ENCODE assay signal across 1 cellular context in the genomic region with DNA sequence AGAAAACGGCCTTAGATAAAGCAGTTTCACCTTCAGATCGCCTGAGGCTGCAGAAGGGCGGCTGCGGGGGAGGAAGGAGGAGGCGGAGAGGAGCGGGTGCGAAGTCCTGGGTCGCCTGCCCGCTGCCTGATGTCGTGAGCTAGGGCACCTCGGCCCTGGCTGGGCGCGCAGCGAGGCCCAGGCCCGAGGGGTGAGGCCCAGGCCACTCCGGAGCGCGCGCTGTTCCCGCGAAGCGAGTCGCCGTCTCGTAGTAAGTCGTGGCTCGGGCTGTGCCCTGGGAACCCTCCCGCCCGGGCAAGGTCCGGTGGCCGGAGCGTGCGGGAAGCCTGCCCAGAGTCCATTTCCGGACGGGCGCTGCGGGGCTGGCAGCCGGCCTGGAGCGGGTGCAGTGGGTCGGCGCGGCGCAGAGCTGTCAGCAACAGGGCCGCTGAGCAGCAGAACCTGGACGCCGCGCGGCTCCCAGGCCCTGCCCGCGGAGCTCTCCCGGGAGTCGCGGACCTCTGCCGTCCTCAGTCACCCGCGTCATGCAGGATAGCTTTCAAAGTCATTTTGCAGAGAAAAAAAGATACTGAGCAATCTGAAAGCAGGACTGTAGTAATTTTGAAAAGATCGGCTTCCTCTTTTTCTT.
TF ChIP-seq lines count a peak whose summit lies in the region.

No MANE protein-coding gene starts in this region.

TF ChIP-seq in HepG2, 621 proteins besides CTCF, POLR2A, EP300 and RAD21 (continued from another document and continues in another):
- TF ChIP-seq, protein P1, sequence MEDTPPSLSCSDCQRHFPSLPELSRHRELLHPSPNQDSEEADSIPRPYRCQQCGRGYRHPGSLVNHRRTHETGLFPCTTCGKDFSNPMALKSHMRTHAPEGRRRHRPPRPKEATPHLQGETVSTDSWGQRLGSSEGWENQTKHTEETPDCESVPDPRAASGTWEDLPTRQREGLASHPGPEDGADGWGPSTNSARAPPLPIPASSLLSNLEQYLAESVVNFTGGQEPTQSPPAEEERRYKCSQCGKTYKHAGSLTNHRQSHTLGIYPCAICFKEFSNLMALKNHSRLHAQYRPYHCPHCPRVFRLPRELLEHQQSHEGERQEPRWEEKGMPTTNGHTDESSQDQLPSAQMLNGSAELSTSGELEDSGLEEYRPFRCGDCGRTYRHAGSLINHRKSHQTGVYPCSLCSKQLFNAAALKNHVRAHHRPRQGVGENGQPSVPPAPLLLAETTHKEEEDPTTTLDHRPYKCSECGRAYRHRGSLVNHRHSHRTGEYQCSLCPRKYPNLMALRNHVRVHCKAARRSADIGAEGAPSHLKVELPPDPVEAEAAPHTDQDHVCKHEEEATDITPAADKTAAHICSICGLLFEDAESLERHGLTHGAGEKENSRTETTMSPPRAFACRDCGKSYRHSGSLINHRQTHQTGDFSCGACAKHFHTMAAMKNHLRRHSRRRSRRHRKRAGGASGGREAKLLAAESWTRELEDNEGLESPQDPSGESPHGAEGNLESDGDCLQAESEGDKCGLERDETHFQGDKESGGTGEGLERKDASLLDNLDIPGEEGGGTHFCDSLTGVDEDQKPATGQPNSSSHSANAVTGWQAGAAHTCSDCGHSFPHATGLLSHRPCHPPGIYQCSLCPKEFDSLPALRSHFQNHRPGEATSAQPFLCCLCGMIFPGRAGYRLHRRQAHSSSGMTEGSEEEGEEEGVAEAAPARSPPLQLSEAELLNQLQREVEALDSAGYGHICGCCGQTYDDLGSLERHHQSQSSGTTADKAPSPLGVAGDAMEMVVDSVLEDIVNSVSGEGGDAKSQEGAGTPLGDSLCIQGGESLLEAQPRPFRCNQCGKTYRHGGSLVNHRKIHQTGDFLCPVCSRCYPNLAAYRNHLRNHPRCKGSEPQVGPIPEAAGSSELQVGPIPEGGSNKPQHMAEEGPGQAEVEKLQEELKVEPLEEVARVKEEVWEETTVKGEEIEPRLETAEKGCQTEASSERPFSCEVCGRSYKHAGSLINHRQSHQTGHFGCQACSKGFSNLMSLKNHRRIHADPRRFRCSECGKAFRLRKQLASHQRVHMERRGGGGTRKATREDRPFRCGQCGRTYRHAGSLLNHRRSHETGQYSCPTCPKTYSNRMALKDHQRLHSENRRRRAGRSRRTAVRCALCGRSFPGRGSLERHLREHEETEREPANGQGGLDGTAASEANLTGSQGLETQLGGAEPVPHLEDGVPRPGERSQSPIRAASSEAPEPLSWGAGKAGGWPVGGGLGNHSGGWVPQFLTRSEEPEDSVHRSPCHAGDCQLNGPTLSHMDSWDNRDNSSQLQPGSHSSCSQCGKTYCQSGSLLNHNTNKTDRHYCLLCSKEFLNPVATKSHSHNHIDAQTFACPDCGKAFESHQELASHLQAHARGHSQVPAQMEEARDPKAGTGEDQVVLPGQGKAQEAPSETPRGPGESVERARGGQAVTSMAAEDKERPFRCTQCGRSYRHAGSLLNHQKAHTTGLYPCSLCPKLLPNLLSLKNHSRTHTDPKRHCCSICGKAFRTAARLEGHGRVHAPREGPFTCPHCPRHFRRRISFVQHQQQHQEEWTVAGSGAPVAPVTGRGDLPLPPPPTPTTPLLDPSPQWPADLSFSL (CRISPR knock-in tag; IDR thresholded peaks at IDR 0.05): no peak
- TF ChIP-seq ZNF891 (CRISPR knock-in tag; IDR thresholded peaks at IDR 0.05) (peak; percentile 95), CEBPZ (IDR thresholded peaks at IDR 0.05; ENCODE audit: low read length) (no peak), MAF1 (CRISPR knock-in tag; IDR thresholded peaks at IDR 0.05; ENCODE audit: borderline replicate concordance) (no peak; the same call in 1 of the 2 replicates), RFX3 (CRISPR knock-in tag; IDR thresholded peaks at IDR 0.05) (no peak), MAFG (CRISPR knock-in tag; IDR thresholded peaks at IDR 0.05) (no peak), PCBP2 (optimal IDR thresholded peaks at IDR 0.05; ENCODE audit: low read depth, low read length, poor library complexity, severe bottlenecking) (no peak), TIGD3 (CRISPR knock-in tag; IDR thresholded peaks at IDR 0.05; ENCODE audit: borderline replicate concordance) (peak; percentile 60; the same call in 1 of the 2 replicates), ZNF441 (CRISPR knock-in tag; IDR thresholded peaks at IDR 0.05; ENCODE audit: borderline replicate concordance) (peak; percentile 45; the same call in 1 of the 2 replicates), NFYC (CRISPR knock-in tag; IDR thresholded peaks at IDR 0.05) (no peak), ESRRA (CRISPR knock-in tag; IDR thresholded peaks at IDR 0.05; ENCODE audit: low read depth) (peak; percentile 43; the same call in 1 of the 2 replicates), ELF4 (CRISPR knock-in tag; IDR thresholded peaks at IDR 0.05; ENCODE audit: borderline replicate concordance) (no peak), ZNF772 (CRISPR knock-in tag; IDR thresholded peaks at IDR 0.05) (peak; percentile 58; the same call in 1 of the 2 replicates), PRPF4 (IDR thresholded peaks at IDR 0.05; ENCODE audit: low read depth, low read length, poor library complexity, severe bottlenecking) (no peak), ZNF282 (IDR thresholded peaks at IDR 0.05; ENCODE audit: partially characterized antibody) (no peak), ZNF331 (CRISPR knock-in tag; IDR thresholded peaks at IDR 0.05) (0 out of 2 replicates have a peak, but pooled peaks have one; percentile 55), ZNF550 (CRISPR knock-in tag; IDR thresholded peaks at IDR 0.05; ENCODE audit: borderline replicate concordance) (no peak), POLR2G (IDR thresholded peaks at IDR 0.05; ENCODE audit: low read depth, low read length) (peak; percentile 39; the same call in 1 of the 2 replicates), NFKB2 (CRISPR knock-in tag; IDR thresholded peaks at IDR 0.05; ENCODE audit: borderline replicate concordance) (peak; percentile 89; the same call in 1 of the 2 replicates), KLF6 (CRISPR knock-in tag; IDR thresholded peaks at IDR 0.05) (no peak), NCOA2 (CRISPR knock-in tag; IDR thresholded peaks at IDR 0.05) (no peak), ZNF547 (CRISPR knock-in tag; IDR thresholded peaks at IDR 0.05) (peak; percentile 73), ZNF784 (CRISPR knock-in tag; IDR thresholded peaks at IDR 0.05; ENCODE audit: borderline replicate concordance) (no peak; the same call in 1 of the 2 replicates), MLLT10 (CRISPR knock-in tag; IDR thresholded peaks at IDR 0.05) (no peak), ZNF333 (CRISPR knock-in tag; IDR thresholded peaks at IDR 0.05; ENCODE audit: borderline replicate concordance) (peak; percentile 77; the same call in 1 of the 2 replicates), NCOA1 (CRISPR knock-in tag; IDR thresholded peaks at IDR 0.05) (no peak), GPN1 (CRISPR knock-in tag; IDR thresholded peaks at IDR 0.05; ENCODE audit: borderline replicate concordance) (no peak), ZNF160 (CRISPR knock-in tag; IDR thresholded peaks at IDR 0.05) (no peak)
- TF ChIP-seq, protein P2, sequence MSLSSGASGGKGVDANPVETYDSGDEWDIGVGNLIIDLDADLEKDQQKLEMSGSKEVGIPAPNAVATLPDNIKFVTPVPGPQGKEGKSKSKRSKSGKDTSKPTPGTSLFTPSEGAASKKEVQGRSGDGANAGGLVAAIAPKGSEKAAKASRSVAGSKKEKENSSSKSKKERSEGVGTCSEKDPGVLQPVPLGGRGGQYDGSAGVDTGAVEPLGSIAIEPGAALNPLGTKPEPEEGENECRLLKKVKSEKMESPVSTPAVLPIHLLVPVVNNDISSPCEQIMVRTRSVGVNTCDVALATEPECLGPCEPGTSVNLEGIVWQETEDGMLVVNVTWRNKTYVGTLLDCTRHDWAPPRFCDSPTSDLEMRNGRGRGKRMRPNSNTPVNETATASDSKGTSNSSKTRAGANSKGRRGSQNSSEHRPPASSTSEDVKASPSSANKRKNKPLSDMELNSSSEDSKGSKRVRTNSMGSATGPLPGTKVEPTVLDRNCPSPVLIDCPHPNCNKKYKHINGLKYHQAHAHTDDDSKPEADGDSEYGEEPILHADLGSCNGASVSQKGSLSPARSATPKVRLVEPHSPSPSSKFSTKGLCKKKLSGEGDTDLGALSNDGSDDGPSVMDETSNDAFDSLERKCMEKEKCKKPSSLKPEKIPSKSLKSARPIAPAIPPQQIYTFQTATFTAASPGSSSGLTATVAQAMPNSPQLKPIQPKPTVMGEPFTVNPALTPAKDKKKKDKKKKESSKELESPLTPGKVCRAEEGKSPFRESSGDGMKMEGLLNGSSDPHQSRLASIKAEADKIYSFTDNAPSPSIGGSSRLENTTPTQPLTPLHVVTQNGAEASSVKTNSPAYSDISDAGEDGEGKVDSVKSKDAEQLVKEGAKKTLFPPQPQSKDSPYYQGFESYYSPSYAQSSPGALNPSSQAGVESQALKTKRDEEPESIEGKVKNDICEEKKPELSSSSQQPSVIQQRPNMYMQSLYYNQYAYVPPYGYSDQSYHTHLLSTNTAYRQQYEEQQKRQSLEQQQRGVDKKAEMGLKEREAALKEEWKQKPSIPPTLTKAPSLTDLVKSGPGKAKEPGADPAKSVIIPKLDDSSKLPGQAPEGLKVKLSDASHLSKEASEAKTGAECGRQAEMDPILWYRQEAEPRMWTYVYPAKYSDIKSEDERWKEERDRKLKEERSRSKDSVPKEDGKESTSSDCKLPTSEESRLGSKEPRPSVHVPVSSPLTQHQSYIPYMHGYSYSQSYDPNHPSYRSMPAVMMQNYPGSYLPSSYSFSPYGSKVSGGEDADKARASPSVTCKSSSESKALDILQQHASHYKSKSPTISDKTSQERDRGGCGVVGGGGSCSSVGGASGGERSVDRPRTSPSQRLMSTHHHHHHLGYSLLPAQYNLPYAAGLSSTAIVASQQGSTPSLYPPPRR (CRISPR knock-in tag; IDR thresholded peaks at IDR 0.05; ENCODE audit: borderline replicate concordance): peak; percentile 43; the same call in 1 of the 2 replicates
- TF ChIP-seq, protein P3, sequence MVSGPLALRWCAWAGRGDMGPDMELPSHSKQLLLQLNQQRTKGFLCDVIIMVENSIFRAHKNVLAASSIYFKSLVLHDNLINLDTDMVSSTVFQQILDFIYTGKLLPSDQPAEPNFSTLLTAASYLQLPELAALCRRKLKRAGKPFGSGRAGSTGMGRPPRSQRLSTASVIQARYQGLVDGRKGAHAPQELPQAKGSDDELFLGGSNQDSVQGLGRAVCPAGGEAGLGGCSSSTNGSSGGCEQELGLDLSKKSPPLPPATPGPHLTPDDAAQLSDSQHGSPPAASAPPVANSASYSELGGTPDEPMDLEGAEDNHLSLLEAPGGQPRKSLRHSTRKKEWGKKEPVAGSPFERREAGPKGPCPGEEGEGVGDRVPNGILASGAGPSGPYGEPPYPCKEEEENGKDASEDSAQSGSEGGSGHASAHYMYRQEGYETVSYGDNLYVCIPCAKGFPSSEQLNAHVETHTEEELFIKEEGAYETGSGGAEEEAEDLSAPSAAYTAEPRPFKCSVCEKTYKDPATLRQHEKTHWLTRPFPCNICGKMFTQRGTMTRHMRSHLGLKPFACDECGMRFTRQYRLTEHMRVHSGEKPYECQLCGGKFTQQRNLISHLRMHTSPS (CRISPR knock-in tag; IDR thresholded peaks at IDR 0.05; ENCODE audit: low read depth): peak; percentile 86
- TF ChIP-seq, protein P4, sequence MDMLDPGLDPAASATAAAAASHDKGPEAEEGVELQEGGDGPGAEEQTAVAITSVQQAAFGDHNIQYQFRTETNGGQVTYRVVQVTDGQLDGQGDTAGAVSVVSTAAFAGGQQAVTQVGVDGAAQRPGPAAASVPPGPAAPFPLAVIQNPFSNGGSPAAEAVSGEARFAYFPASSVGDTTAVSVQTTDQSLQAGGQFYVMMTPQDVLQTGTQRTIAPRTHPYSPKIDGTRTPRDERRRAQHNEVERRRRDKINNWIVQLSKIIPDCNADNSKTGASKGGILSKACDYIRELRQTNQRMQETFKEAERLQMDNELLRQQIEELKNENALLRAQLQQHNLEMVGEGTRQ (IDR thresholded peaks at IDR 0.05; ENCODE audit: low read depth, low read length): no peak
- TF ChIP-seq, protein P4 (CRISPR knock-in tag; IDR thresholded peaks at IDR 0.05; ENCODE audit: borderline replicate concordance): no peak; the same call in 1 of the 2 replicates
